ENCODE assay signal across 2 cellular contexts in the genomic region with DNA sequence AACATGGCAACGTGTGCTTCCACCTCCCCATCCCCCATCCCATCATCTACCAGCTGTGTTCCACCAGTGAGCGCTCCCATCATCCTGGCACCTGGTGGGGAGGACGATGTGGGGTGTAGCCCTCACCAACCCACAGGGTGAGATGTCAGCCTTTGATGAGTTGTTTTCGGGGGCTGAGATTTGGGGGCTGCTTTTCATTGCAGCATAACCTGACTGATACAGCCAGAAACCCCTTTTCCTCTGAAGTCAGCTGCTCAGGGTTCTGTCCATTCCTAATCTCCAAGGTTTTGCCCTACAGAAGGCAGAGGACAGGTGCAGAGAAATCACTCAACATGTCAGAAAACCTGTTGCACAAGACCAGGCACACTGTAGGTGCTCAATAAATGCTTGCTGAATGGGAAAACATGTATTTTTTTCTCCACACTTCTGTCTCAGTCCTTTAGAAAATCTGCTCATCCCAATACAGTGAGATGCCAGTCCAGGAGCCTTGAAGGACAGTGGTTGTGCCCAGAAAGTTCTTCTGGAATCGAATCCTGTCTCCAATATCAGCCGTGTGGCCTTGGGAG.
A peak's percentile ranks its signal among the peaks of the same experiment; 100 is the strongest.
TF ChIP-seq lines count a peak whose summit lies in the region.

No MANE protein-coding gene starts in this region.

TF ChIP-seq in HepG2, 621 proteins besides CTCF, POLR2A, EP300 and RAD21:
- TF ChIP-seq, protein P1, sequence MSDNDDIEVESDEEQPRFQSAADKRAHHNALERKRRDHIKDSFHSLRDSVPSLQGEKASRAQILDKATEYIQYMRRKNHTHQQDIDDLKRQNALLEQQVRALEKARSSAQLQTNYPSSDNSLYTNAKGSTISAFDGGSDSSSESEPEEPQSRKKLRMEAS (IDR thresholded peaks at IDR 0.05): no peak
- TF ChIP-seq ZNF12 (CRISPR knock-in tag; IDR thresholded peaks at IDR 0.05) (peak; percentile 97), NAIF1 (CRISPR knock-in tag; IDR thresholded peaks at IDR 0.05; ENCODE audit: borderline replicate concordance) (no peak)

TF ChIP-seq in K562, 482 proteins besides CTCF, POLR2A, EP300 and RAD21:
- TF ChIP-seq TAF15 (IDR thresholded peaks at IDR 0.05; ENCODE audit: low read depth, low read length) (no peak), RBM17 (IDR thresholded peaks at IDR 0.05; ENCODE audit: borderline replicate concordance, low read depth, low read length) (no peak), EWSR1 (IDR thresholded peaks at IDR 0.05; ENCODE audit: borderline replicate concordance, low read depth, partially characterized antibody) (no peak), PHF20 (IDR thresholded peaks at IDR 0.05; ENCODE audit: partially characterized antibody) (no peak), HMG20A (CRISPR knock-in tag; conservative IDR thresholded peaks at IDR 0.05) (no peak), NCOA2 (IDR thresholded peaks at IDR 0.05; ENCODE audit: partially characterized antibody in 2 of 2) (no peak), ZNF12 (CRISPR knock-in tag; IDR thresholded peaks at IDR 0.05) (peak; percentile 100), BCOR (IDR thresholded peaks at IDR 0.05) (no peak), ZNF609 (CRISPR knock-in tag; IDR thresholded peaks at IDR 0.05; ENCODE audit: borderline replicate concordance) (no peak), RFX1 (IDR thresholded peaks at IDR 0.05) (no peak), JUN (IDR thresholded peaks at IDR 0.05; ENCODE audit: borderline replicate concordance, low read depth, low read length) (no peak), JUN (CRISPR knock-in tag; IDR thresholded peaks at IDR 0.05; ENCODE audit: borderline replicate concordance) (no peak), XRCC5 (IDR thresholded peaks at IDR 0.05; ENCODE audit: low read depth, low read length) (no peak), ZKSCAN8 (CRISPR knock-in tag; IDR thresholded peaks at IDR 0.05) (peak; percentile 76), PRDM10 (IDR thresholded peaks at IDR 0.05; ENCODE audit: partially characterized antibody) (no peak), ARNT (IDR thresholded peaks at IDR 0.05) (no peak), KHSRP (IDR thresholded peaks at IDR 0.05) (no peak)
- TF ChIP-seq, protein P2, sequence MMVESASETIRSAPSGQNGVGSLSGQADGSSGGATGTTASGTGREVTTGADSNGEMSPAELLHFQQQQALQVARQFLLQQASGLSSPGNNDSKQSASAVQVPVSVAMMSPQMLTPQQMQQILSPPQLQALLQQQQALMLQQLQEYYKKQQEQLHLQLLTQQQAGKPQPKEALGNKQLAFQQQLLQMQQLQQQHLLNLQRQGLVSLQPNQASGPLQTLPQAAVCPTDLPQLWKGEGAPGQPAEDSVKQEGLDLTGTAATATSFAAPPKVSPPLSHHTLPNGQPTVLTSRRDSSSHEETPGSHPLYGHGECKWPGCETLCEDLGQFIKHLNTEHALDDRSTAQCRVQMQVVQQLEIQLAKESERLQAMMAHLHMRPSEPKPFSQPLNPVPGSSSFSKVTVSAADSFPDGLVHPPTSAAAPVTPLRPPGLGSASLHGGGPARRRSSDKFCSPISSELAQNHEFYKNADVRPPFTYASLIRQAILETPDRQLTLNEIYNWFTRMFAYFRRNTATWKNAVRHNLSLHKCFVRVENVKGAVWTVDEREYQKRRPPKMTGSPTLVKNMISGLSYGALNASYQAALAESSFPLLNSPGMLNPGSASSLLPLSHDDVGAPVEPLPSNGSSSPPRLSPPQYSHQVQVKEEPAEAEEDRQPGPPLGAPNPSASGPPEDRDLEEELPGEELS (CRISPR knock-in tag; IDR thresholded peaks at IDR 0.05; ENCODE audit: borderline replicate concordance): no peak
- TF ChIP-seq, protein P3, sequence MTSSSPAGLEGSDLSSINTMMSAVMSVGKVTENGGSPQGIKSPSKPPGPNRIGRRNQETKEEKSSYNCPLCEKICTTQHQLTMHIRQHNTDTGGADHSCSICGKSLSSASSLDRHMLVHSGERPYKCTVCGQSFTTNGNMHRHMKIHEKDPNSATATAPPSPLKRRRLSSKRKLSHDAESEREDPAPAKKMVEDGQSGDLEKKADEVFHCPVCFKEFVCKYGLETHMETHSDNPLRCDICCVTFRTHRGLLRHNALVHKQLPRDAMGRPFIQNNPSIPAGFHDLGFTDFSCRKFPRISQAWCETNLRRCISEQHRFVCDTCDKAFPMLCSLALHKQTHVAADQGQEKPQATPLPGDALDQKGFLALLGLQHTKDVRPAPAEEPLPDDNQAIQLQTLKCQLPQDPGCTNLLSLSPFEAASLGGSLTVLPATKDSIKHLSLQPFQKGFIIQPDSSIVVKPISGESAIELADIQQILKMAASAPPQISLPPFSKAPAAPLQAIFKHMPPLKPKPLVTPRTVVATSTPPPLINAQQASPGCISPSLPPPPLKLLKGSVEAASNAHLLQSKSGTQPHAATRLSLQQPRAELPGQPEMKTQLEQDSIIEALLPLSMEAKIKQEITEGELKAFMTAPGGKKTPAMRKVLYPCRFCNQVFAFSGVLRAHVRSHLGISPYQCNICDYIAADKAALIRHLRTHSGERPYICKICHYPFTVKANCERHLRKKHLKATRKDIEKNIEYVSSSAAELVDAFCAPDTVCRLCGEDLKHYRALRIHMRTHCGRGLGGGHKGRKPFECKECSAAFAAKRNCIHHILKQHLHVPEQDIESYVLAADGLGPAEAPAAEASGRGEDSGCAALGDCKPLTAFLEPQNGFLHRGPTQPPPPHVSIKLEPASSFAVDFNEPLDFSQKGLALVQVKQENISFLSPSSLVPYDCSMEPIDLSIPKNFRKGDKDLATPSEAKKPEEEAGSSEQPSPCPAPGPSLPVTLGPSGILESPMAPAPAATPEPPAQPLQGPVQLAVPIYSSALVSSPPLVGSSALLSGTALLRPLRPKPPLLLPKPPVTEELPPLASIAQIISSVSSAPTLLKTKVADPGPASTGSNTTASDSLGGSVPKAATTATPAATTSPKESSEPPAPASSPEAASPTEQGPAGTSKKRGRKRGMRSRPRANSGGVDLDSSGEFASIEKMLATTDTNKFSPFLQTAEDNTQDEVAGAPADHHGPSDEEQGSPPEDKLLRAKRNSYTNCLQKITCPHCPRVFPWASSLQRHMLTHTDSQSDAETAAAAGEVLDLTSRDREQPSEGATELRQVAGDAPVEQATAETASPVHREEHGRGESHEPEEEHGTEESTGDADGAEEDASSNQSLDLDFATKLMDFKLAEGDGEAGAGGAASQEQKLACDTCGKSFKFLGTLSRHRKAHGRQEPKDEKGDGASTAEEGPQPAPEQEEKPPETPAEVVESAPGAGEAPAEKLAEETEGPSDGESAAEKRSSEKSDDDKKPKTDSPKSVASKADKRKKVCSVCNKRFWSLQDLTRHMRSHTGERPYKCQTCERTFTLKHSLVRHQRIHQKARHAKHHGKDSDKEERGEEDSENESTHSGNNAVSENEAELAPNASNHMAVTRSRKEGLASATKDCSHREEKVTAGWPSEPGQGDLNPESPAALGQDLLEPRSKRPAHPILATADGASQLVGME (CRISPR knock-in tag; IDR thresholded peaks at IDR 0.05): no peak
